Comparison of ENCODE assay signal across 8 cellular contexts in the genomic region with DNA sequence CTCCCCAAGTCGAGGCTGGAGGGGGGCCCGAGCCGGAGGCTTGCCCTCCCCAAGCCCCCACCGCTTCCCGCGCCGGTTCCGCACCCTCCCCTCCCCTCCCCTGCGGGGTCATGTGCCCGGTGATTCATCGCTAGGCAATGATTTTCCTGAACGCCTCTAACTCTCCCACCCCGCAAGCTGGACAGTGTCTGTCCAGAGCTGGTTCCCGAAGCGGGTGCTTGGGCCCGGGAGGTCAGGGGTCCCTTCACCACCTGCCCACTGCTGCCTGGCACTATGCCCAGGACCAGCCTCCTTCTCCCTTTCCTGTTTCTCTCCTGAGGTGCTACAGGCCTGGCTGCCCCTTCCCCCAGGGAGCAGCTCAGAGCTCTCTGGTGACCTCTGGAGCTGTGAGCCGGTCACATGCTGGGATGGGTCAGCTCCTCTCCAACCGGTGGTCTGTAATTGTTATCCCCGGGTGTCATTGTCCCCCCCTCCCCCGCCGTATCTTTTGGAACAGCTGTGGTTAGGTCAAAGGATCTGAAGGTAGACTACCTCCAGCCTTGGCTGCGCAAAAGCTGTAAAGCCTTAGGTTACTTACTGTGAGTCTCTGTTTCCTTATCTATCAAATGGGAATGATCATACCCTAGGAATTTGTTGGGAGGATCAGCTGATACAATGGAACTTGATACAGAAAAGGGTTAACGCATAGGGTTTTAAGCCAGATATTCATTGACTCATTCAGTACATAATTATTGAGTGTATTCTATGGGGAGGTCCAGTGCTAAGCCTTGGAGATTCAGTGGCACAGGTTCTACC. TPM values are rescaled to one million over a fixed set of nuclear protein-coding genes. Genes with fewer than 3 reads are reported as not detected.
DNase-seq lines count a peak whose midpoint lies in the region; ATAC-seq lines count a peak whose summit lies in the region.

No MANE protein-coding gene starts in this region.

- DNase-seq in AG08396 (ENCODE audit: low spot score) (peak; percentile 84), NAMALWA (ENCODE audit: low spot score) (peak; percentile 11), dermis blood vessel endothelial cell (peak; percentile 89), GF-D8 (lab: John Stamatoyannopoulos, UW) (no peak)
- peak; percentile 46 for DNase-seq in activated CD4-positive, alpha-beta T cell treated with anti-CD3 and anti-CD28 coated beads, Interleukin-2, amount 50 U/mL, for 1 hour
- peak; percentile 1 to 12 for DNase-seq in stimulated activated CD4-positive, alpha-beta T cell treated with anti-CD3 and anti-CD28 coated beads, Interleukin-1b, Interleukin-23, amount 100 ng/mL, for 1 hour (ENCODE audit: low read depth in 2 of 2)

- ATAC-seq in GM21423 (IDR thresholded peaks at IDR 0.05; ENCODE audit: unreplicated experiment) = peak; percentile 4

- no peaks in the 10 kb centered on the region for H3K27me3 ChIP-seq in layer of hippocampus (ENCODE audit: control insufficient read depth, insufficient read depth, low read length)

- peak overlapping the region; percentile 90 for H3K27ac ChIP-seq in layer of hippocampus (ENCODE audit: low read depth, low read length)

RNA-seq across cellular contexts. Expression of gene STX3, which starts 0.7 kb away (rescaled TPM):
- total RNA-seq in dermis blood vessel endothelial cell = 77.5 and 143 TPM in 2 replicates

RNA-seq across cellular contexts. Expression of gene OR10V1, which starts 42.3 kb away (rescaled TPM):
- total RNA-seq in dermis blood vessel endothelial cell = not detected in 2 replicates

RNA-seq across cellular contexts. Expression of gene MRPL16, which starts 54.7 kb away (rescaled TPM):
- total RNA-seq in dermis blood vessel endothelial cell = 35.9 and 44.5 TPM in 2 replicates
